ENCODE assay signal across 30 cellular contexts in genomic region chr1:54836594-54836993, GRCh38. TPM values are rescaled to one million over a fixed set of nuclear protein-coding genes. Genes with fewer than 3 reads are reported as not detected.
"Had no signal": no experiment of that assay in that cellular context is flagged by ENCODE, and none has a peak within 500 bp of the region (broad histone marks: within the 10 kb centered on the region; RNA-seq: fewer than 3 reads in every experiment).

No MANE protein-coding gene starts in this region.

- DNase-seq: activated CD4-positive, alpha-beta T cell treated with anti-CD3 and anti-CD28 coated beads, Interleukin-2, amount 10 ng/mL, durations not matched to agents 24 days and 14 days; activated CD4-positive, alpha-beta T cell treated with anti-CD3 and anti-CD28 coated beads, Interleukin-2, amount 50 U/mL, for 4 hours; activated CD8-positive, alpha-beta T cell treated with anti-CD3 and anti-CD28 coated beads for 36 hours; activated effector memory CD4-positive, alpha-beta T cell treated with Interleukin-2 at 50 U/mL for 16 hours; activated naive CD4-positive, alpha-beta T cell treated with anti-CD3 and anti-CD28 coated beads, Interleukin-2, amount 10 ng/mL, durations not matched to agents 7 days and 5 days; activated naive CD8-positive, alpha-beta T cell treated with anti-CD3 and anti-CD28 coated beads, Interleukin-2, amount 50 U/mL, for 24 hours; activated T-cell treated with anti-CD3 and anti-CD28 coated beads for 4 hours; activated T-cell treated with anti-CD3 and anti-CD28 coated beads, Interleukin-2, amount 50 U/mL, for 4 hours; anterior cingulate cortex; NCI-H1417; NCI-H146; NCI-H187; NCI-H2107; NCI-H2171; NCI-H510A; NCI-H526; NCI-H748 treated with DMSO at 0.1 percent for 48 hours; NK-92 treated with Interleukin-12 subunit alpha and Interleukin-12 subunit beta, amount 100 ng/mL, for 24 hours; PC-3; Peyer's patch; RPMI8226; SHP77 treated with DMSO at 0.1 percent for 48 hours; SK-N-SH had no signal

- H3K4me1 Mint-ChIP-seq: activated CD4-positive, alpha-beta T cell treated with anti-CD3 and anti-CD28 coated beads, Interleukin-2, amount 10 ng/mL, durations not matched to agents 24 days and 14 days; activated naive CD4-positive, alpha-beta T cell treated with anti-CD3 and anti-CD28 coated beads, Interleukin-2, amount 10 ng/mL, durations not matched to agents 7 days and 5 days; activated naive CD8-positive, alpha-beta T cell treated with anti-CD3 and anti-CD28 coated beads, Interleukin-2, amount 50 U/mL, for 24 hours; brain had no signal

- H3K27ac ChIP-seq: KMS-11, Peyer's patch, SJSA1 had no signal

- H3K4me1 ChIP-seq: Peyer's patch, SJSA1 had no signal

- H3K36me3 Mint-ChIP-seq: activated naive CD4-positive, alpha-beta T cell treated with anti-CD3 and anti-CD28 coated beads, Interleukin-2, amount 10 ng/mL, durations not matched to agents 7 days and 5 days; brain had no signal

- H3K4me3 Mint-ChIP-seq: activated CD4-positive, alpha-beta T cell treated with anti-CD3 and anti-CD28 coated beads, Interleukin-2, amount 10 ng/mL, durations not matched to agents 24 days and 14 days; activated CD8-positive, alpha-beta T cell treated with anti-CD3 and anti-CD28 coated beads for 36 hours; activated naive CD4-positive, alpha-beta T cell treated with anti-CD3 and anti-CD28 coated beads, Interleukin-2, amount 10 ng/mL, durations not matched to agents 7 days and 5 days; activated naive CD8-positive, alpha-beta T cell; activated naive CD8-positive, alpha-beta T cell treated with anti-CD3 and anti-CD28 coated beads, Interleukin-2, amount 50 U/mL, for 24 hours; activated T-cell treated with anti-CD3 and anti-CD28 coated beads, Interleukin-2, amount 50 U/mL, for 4 hours; brain; T-helper 1 cell treated with Interleukin-12 subunit alpha and Interleukin-12 subunit beta and Interleukin-4 antibody, amounts not matched to agents 30 μg/mL and 1 μg/mL, for 36 hours; T-helper 2 cell treated with Interferon-gamma antibody and Interleukin-4, amounts not matched to agents 5 μg/mL and 100 μg/mL, for 36 hours had no signal

- H3K9me3 ChIP-seq: Peyer's patch, SJSA1, SK-N-SH had no signal

- H3K4me3 ChIP-seq: Peyer's patch, SJSA1 had no signal

- H3K9me3 Mint-ChIP-seq: activated CD4-positive, alpha-beta T cell treated with anti-CD3 and anti-CD28 coated beads, Interleukin-2, amount 10 ng/mL, durations not matched to agents 24 days and 14 days; activated naive CD4-positive, alpha-beta T cell treated with anti-CD3 and anti-CD28 coated beads, Interleukin-2, amount 10 ng/mL, durations not matched to agents 7 days and 5 days; activated naive CD8-positive, alpha-beta T cell treated with anti-CD3 and anti-CD28 coated beads, Interleukin-2, amount 50 U/mL, for 24 hours; T-helper 1 cell treated with Interleukin-12 subunit alpha and Interleukin-12 subunit beta and Interleukin-4 antibody, amounts not matched to agents 30 μg/mL and 1 μg/mL, for 36 hours; T-helper 2 cell treated with Interferon-gamma antibody and Interleukin-4, amounts not matched to agents 5 μg/mL and 100 μg/mL, for 36 hours had no signal

- H3K36me3 ChIP-seq: Peyer's patch, SJSA1 had no signal

- ATAC-seq: activated CD8-positive, alpha-beta T cell treated with anti-CD3 and anti-CD28 coated beads for 36 hours; activated naive CD8-positive, alpha-beta T cell treated with anti-CD3 and anti-CD28 coated beads, Interleukin-2, amount 50 U/mL, for 24 hours; activated T-cell treated with anti-CD3 and anti-CD28 coated beads, Interleukin-2, amount 50 U/mL, for 4 hours; PC-3 had no signal

- H3K27me3 ChIP-seq: Peyer's patch, SJSA1 had no signal

- H3K27me3 Mint-ChIP-seq: activated CD8-positive, alpha-beta T cell treated with anti-CD3 and anti-CD28 coated beads for 36 hours; activated naive CD8-positive, alpha-beta T cell; brain had no signal

- H3K27ac Mint-ChIP-seq: activated CD4-positive, alpha-beta T cell treated with anti-CD3 and anti-CD28 coated beads, Interleukin-2, amount 10 ng/mL, durations not matched to agents 24 days and 14 days; activated CD8-positive, alpha-beta T cell treated with anti-CD3 and anti-CD28 coated beads for 36 hours; activated naive CD4-positive, alpha-beta T cell treated with anti-CD3 and anti-CD28 coated beads, Interleukin-2, amount 10 ng/mL, durations not matched to agents 7 days and 5 days; activated naive CD8-positive, alpha-beta T cell; activated naive CD8-positive, alpha-beta T cell treated with anti-CD3 and anti-CD28 coated beads, Interleukin-2, amount 50 U/mL, for 24 hours; T-helper 1 cell treated with Interleukin-12 subunit alpha and Interleukin-12 subunit beta and Interleukin-4 antibody, amounts not matched to agents 30 μg/mL and 1 μg/mL, for 36 hours; T-helper 2 cell treated with Interferon-gamma antibody and Interleukin-4, amounts not matched to agents 5 μg/mL and 100 μg/mL, for 36 hours had no signal

RNA-seq across cellular contexts. Expression of gene TTC22, which starts 35.5 kb away (rescaled TPM):
- total RNA-seq: LHCN-M2, SJSA1 had no signal
